In genomic region chr17:76556759-76557367, GRCh38 we compare ENCODE assay signal across 8 cellular contexts. TPM values are rescaled to one million over a fixed set of nuclear protein-coding genes. Genes with fewer than 3 reads are reported as not detected.
A peak's percentile ranks its signal among the peaks of the same experiment; 100 is the strongest.
DNase-seq lines count a peak whose midpoint lies in the region; ATAC-seq lines count a peak whose summit lies in the region.

No MANE protein-coding gene starts in this region.

- H3K9me3 Mint-ChIP-seq in T-cell = no peaks in the 10 kb centered on the region

- H3K27me3 ChIP-seq in muscle layer of colon (ENCODE audit: control insufficient read depth in 1 of 2, insufficient read depth in 2 of 2, low read length in 2 of 2) = no peaks in the 10 kb centered on the region

- peaks cover 38% of the 10 kb centered on the region for H3K4me1 ChIP-seq in muscle layer of colon (ENCODE audit: insufficient read depth, low read length)

- no peaks in the 10 kb centered on the region for H3K36me3 ChIP-seq in muscle layer of colon (ENCODE audit: insufficient read depth, low read length)

- H3K4me3 Mint-ChIP-seq in T-cell = peak overlapping the region; percentile 95 to 98 (median 96)

- peak; percentile 9 for ATAC-seq in HG03103 (IDR thresholded peaks at IDR 0.05; ENCODE audit: low read depth, unreplicated experiment)
- peak; percentile 14 to 62 (median 30) for ATAC-seq in T-cell (replicated peaks in 1 of 4)

- peaks cover 12% of the 10 kb centered on the region for H3K36me3 Mint-ChIP-seq in T-cell

- peak; percentile 64 for DNase-seq in NCI-H2196 (lab: John Stamatoyannopoulos, UW; ENCODE audit: unreplicated experiment)
- no peak for DNase-seq in NCI-H2196 treated with DMSO at 0.1 percent for 48 hours (lab: John Stamatoyannopoulos, UW; ENCODE audit: unreplicated experiment)
- peak in 29 of 34 experiments; percentile 19 to 70 (median 46) for DNase-seq in T-cell
- DNase-seq in effector CD8-positive, alpha-beta T cell (lab: John Stamatoyannopoulos, UW) = peak; percentile 37
- DNase-seq in nucleus accumbens (lab: John Stamatoyannopoulos, UW) = no peak
- no peak for DNase-seq in G401 (ENCODE audit: low spot score)

- POLR2A ChIA-PET in T-cell (lab: Charles Lee) = interaction anchor here in 1 of 2 donors (0.6 to 0.8 kb wide), 2 partner anchors 67 to 114 kb away, joined by 3 read pairs; no protein-coding TSS in a partner anchor

- H3K27me3 Mint-ChIP-seq in T-cell = no peaks in the 10 kb centered on the region

- CTCF ChIA-PET in T-cell (lab: Charles Lee) = interaction anchor here (0.6 to 2.2 kb wide), 13 partner anchors 11 to 1288 kb away, joined by 3 to 10 read pairs (median 4); partner anchors contain the start of gene ST6GALNAC2 (in 1 of the 2)

- peak overlapping the region; percentile 17 for H3K27ac ChIP-seq in muscle layer of colon (ENCODE audit: low read depth, low read length)

- H3K4me1 Mint-ChIP-seq in T-cell = peaks cover 41 to 62% (median 56%) of the 10 kb centered on the region in 3 donors

- H3K27ac Mint-ChIP-seq in T-cell = peak overlapping the region; percentile 97 to 98

- in situ Hi-C loops in G401 (cut with HindIII; ENCODE audit: low sequenced_read_pairs) = no loop called here

- H3K4me3 ChIP-seq in muscle layer of colon (ENCODE audit: low read depth in 1 of 2, low read length in 2 of 2) = peak overlapping the region; percentile 69 to 98

- H3K9ac ChIP-seq in muscle layer of colon (ENCODE audit: low read length) = peak overlapping the region; percentile 94

- H3K9me3 ChIP-seq in muscle layer of colon (ENCODE audit: low read length) = no peaks in the 10 kb centered on the region

RNA-seq across cellular contexts. Expression of gene PRCD, which starts 17.0 kb away (rescaled TPM):
- 1 to 10 TPM in 2 of 5 donors, under 1 TPM in 3; 0.66 to 1.3 (median 0.92) TPM for total RNA-seq in T-cell
- total RNA-seq in G401 (2014; rRNA removed; shearing (Covaris generic)) = 9.4 and 12.2 TPM in 2 replicates

RNA-seq across cellular contexts. Expression of gene CYGB, which starts 19.4 kb away (rescaled TPM):
- under 1 TPM; 0.20 to 0.76 (median 0.65) TPM for total RNA-seq in T-cell
- total RNA-seq in G401 (2014; rRNA removed; shearing (Covaris generic)) = 3.1 and 3.3 TPM in 2 replicates

RNA-seq across cellular contexts. Expression of gene ST6GALNAC2, which starts 28.8 kb away (rescaled TPM):
- total RNA-seq in T-cell = 1 to 10 TPM in 3 of 5 donors, under 1 TPM in 2; 0.55 to 4.7 (median 2.1) TPM
- total RNA-seq in G401 (2014; rRNA removed; shearing (Covaris generic)) = 14.3 and 30.6 TPM in 2 replicates

RNA-seq across cellular contexts. Expression of gene RHBDF2, which starts 55.6 kb away (rescaled TPM):
- 10 to 100 TPM; 35.2 to 99.0 (median 74.0) TPM for total RNA-seq in T-cell
- total RNA-seq in G401 (2014; rRNA removed; shearing (Covaris generic)) = 4.1 and 13.1 TPM in 2 replicates

Comparison
In these comparisons a context has a peak if more than half of its experiments do, and no peak if none do; other contexts are left out.
1. DNase-seq: peak in NCI-H2196 (single experiment), T-cell (29 of 34) and effector CD8-positive, alpha-beta T cell (single experiment); none in NCI-H2196 treated with DMSO at 0.1 percent for 48 hours (single experiment), nucleus accumbens (0 of 56) and G401 (single experiment).